Comparison of ENCODE assay signal across 19 cellular contexts in the genomic region with DNA sequence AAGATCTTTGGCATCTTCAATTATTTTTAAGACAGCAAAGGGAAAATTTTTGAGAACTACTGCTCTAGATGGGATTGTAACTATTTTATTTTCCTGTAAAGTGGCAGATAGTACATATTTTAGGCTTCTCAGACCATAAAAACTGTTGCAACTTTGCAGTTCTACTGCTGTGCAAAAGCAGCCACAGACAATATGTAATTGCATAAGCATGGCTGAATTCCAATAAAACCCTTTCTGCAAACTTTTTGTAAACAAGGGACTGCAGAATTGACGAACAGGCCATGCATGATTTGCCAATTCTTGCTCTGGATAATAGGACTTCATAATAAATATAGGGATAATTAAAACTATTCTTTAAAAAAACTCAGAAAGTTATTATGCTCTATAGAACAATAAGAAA.
"Had no signal": no experiment of that assay in that cellular context is flagged by ENCODE, and none has a peak within 500 bp of the region (broad histone marks: within the 10 kb centered on the region; RNA-seq: fewer than 3 reads in every experiment).

No MANE protein-coding gene starts in this region.

- ATAC-seq: activated naive CD8-positive, alpha-beta T cell treated with anti-CD3 and anti-CD28 coated beads, Interleukin-2, amount 50 U/mL, for 24 hours; left ventricle myocardium superior; mucosa of descending colon; right cardiac atrium; stimulated activated memory B cell treated with anti-CD40 and anti-IgM and Interleukin-4, amounts not matched to agents 10 μg/mL and 1 μg/mL and 100 μg/mL, for 72 hours had no signal

- H3K36me3 ChIP-seq: prostate gland had no signal

- DNase-seq: activated CD4-positive, alpha-beta T cell treated with anti-CD3 and anti-CD28 coated beads for 1 hour; activated CD8-positive, alpha-beta memory T cell treated with anti-CD3 and anti-CD28 coated beads for 24 hours; activated CD8-positive, alpha-beta memory T cell treated with anti-CD3 and anti-CD28 coated beads, Interleukin-2, amount 50 U/mL, for 48 hours; activated effector memory CD4-positive, alpha-beta T cell treated with Interleukin-2 at 50 U/mL for 16 hours; activated naive CD4-positive, alpha-beta T cell treated with anti-CD3 and anti-CD28 coated beads, Interleukin-2, amount 10 ng/mL, durations not matched to agents 7 days and 5 days; activated naive CD8-positive, alpha-beta T cell treated with anti-CD3 and anti-CD28 coated beads, Interleukin-2, amount 50 U/mL, for 24 hours; activated T-cell treated with anti-CD3 and anti-CD28 coated beads, Interleukin-2, amount 50 U/mL, for 48 hours; aorta; cerebellar nuclear complex; effector CD4-positive, alpha-beta T cell; left ventricle myocardium superior; mucosa of descending colon; naive B cell; right cardiac atrium; small intestine; stimulated activated CD4-positive, alpha-beta T cell treated with anti-CD3 and anti-CD28 coated beads, Interleukin-4, amount 100 ng/mL, for 24 hours had no signal

- H3K27ac ChIP-seq: prostate gland, VCaP had no signal

- H3K4me3 ChIP-seq: mucosa of descending colon, prostate gland had no signal

- H3K4me1 ChIP-seq: prostate gland had no signal

- H3K9me3 ChIP-seq: mucosa of descending colon, prostate gland had no signal
